8 cellular contexts compared by ENCODE assay signal in the genomic region with DNA sequence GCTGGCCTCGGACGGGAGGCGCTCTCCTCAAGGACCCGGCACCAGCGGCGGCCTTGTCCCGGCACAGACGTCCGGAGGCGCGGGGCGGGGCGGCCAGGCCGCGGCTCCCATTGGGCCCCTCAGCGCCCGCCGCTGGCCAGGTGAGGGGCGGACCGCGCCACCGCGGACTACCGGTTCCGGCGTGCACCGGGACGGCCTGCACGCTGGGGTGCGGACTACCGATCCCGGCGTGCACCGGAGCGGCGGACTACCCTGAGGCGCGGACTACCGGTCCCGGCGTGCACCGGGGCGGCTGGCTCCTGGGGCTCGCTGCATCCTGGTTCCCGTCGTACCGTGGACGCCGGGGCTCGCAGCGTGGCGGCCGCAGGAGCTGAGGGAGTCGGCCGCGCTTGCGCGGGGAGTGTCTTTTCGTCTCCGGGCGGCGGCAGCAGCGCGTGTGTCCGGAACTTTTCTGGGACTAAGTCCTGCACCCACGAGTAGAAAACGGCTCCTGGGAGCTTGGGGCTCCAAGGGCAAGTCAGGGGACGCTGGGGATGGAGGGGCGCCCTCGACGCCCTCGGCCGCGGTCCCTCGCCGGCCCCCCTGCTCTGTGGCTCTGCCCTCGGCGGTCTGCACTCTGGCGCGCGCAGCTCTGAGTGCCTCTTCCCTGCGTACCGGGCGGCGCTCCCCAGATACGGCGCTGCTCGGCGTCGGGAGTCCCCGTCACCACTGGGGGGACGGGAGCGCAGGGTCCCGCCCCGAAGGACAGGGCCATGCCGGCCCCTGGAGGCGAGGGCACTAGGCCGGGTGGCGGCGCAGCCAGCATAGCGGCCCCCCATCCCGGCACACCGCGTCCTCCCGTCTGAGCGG. TPM values are rescaled to one million over a fixed set of nuclear protein-coding genes. Genes with fewer than 3 reads are reported as not detected.
DNase-seq lines count a peak whose midpoint lies in the region; TF ChIP-seq lines count a peak whose summit lies in the region.

A gene (minus strand): TSS at position 86 of the 849 bp plus-strand sequence. CDS start 206 bp downstream, outside the sequence.

- peaks cover 6% of the 10 kb centered on the region for H3K36me3 Mint-ChIP-seq in activated naive CD4-positive, alpha-beta T cell treated with anti-CD3 and anti-CD28 coated beads, Interleukin-2, amount 10 ng/mL, durations not matched to agents 7 days and 5 days

- peak within 1 kb of the TSS; percentile 77 for H3K27ac Mint-ChIP-seq in activated naive CD4-positive, alpha-beta T cell treated with anti-CD3 and anti-CD28 coated beads, Interleukin-2, amount 10 ng/mL, durations not matched to agents 7 days and 5 days

- H3K4me3 ChIP-seq in HFF-Myc (replicated peaks; ENCODE audit: low read depth, low read length), result peak within 1 kb of the TSS; percentile 94

- DNase-seq in GM04504 (ENCODE audit: low read depth), result peak; percentile 90
- peak; percentile 69 for DNase-seq in HFF-Myc (ENCODE audit: extremely low read depth, low read depth)
- peak; percentile 89 for DNase-seq in MV-4-11 (lab: John Stamatoyannopoulos, UW)
- DNase-seq in SK-N-DZ (ENCODE audit: low spot score), result peak; percentile 90
- peak; percentile 96 for DNase-seq in activated naive CD4-positive, alpha-beta T cell treated with anti-CD3 and anti-CD28 coated beads, Interleukin-2, amount 10 ng/mL, durations not matched to agents 7 days and 5 days
- DNase-seq in germinal center (ENCODE audit: low spot score), result peak; percentile 92
- peak; percentile 97 for DNase-seq in occipital lobe (lab: John Stamatoyannopoulos, UW)

- H3K27ac ChIP-seq in temporal lobe (ENCODE audit: low read depth, low read length), result peak within 1 kb of the TSS; percentile 68

- CTCF ChIA-PET in activated naive CD4-positive, alpha-beta T cell treated with anti-CD3 and anti-CD28 coated beads, Interleukin-2, amount 10 ng/mL, durations not matched to agents 7 days and 5 days (lab: Charles Lee), result interaction anchor here (1.3 kb wide), 1 partner anchor 10 kb away, joined by 3 read pairs; no protein-coding TSS in a partner anchor

- peaks cover 44% of the 10 kb centered on the region for H3K4me1 Mint-ChIP-seq in activated naive CD4-positive, alpha-beta T cell treated with anti-CD3 and anti-CD28 coated beads, Interleukin-2, amount 10 ng/mL, durations not matched to agents 7 days and 5 days

- TF ChIP-seq CTCF in HFF-Myc (IDR thresholded peaks at IDR 0.05; ENCODE audit: low read depth, low read length, missing control alignments), result no peak

- no peaks in the 10 kb centered on the region for H3K9me3 Mint-ChIP-seq in activated naive CD4-positive, alpha-beta T cell treated with anti-CD3 and anti-CD28 coated beads, Interleukin-2, amount 10 ng/mL, durations not matched to agents 7 days and 5 days

- H3K27me3 Mint-ChIP-seq in activated naive CD4-positive, alpha-beta T cell treated with anti-CD3 and anti-CD28 coated beads, Interleukin-2, amount 10 ng/mL, durations not matched to agents 7 days and 5 days, result no peaks in the 10 kb centered on the region

- H3K4me3 Mint-ChIP-seq in activated naive CD4-positive, alpha-beta T cell treated with anti-CD3 and anti-CD28 coated beads, Interleukin-2, amount 10 ng/mL, durations not matched to agents 7 days and 5 days, result peak within 1 kb of the TSS; percentile 79

RNA-seq across cellular contexts. Expression of the gene that starts here (rescaled TPM):
- 19.3 and 21.5 TPM in 2 replicates for polyA plus RNA-seq in SK-N-DZ (2014; cell fraction: cytosol; rRNA removed)
- 69.2 and 77.3 TPM in 2 replicates for polyA plus RNA-seq in SK-N-DZ (2014; cell fraction: nucleus; rRNA removed)
- 92.3 TPM for total RNA-seq in occipital lobe
- 57.3 TPM for total RNA-seq in temporal lobe

Comparison
In these comparisons a context has a peak if more than half of its experiments do, and no peak if none do; other contexts are left out.
1. Peak in every context shown above with its lines: DNase-seq, H3K4me3 ChIP-seq and H3K27ac ChIP-seq.